Comparison of ENCODE assay signal across 10 cellular contexts in the genomic region with DNA sequence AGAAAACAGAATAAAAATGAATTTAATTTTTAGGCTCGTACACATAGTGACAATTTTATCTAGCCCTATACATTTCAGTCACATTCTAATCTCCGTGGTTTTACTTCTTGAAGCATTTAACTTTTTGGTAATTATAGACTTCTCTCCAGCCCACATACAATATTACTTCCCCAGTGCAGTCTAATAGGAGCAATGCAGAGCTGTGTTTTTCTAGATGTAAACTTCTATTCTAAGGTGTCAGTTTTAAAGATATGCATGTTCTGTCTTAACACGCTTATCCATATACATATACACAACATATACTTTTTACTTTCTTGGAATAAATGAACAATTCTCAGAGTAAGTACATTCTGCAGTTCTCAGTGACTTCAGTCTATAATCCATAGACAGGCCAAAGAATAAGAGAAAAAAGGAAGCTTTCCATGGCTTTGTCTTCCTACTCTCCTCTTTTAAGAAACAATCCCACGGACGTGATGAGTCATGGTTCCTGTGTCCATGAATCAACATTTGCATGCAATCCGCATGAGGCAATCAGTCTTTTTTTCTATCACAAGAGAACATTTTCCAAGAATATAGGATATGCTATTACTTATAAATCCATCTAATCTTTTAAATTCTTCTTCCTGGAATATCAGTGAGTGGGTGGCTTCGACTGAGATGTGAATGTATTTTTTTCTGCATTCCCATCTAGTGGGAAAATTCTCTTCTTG. TPM values are rescaled to one million over a fixed set of nuclear protein-coding genes. Genes with fewer than 3 reads are reported as not detected.
DNase-seq lines count a peak whose midpoint lies in the region; ATAC-seq and TF ChIP-seq lines count a peak whose summit lies in the region.
"Had no signal": no experiment of that assay in that cellular context is flagged by ENCODE, and none has a peak within 500 bp of the region (broad histone marks: within the 10 kb centered on the region; RNA-seq: fewer than 3 reads in every experiment).

No MANE protein-coding gene starts in this region.

- BruUV-seq in IMR-90 (replicated peaks; lab: Mats Ljungman, UMichigan) = no TSS peak
- BruUV-seq in mammary epithelial cell (replicated peaks; lab: Mats Ljungman, UMichigan) = no TSS peak

- no peak overlapping the region for H3K4me3 ChIP-seq in IMR-90 (ENCODE audit: insufficient read depth, low read depth, low read length)
- H3K4me3 ChIP-seq in mammary epithelial cell (replicated peaks in 1 of 3; ENCODE audit: insufficient read depth in 1 of 3, low read depth in 2 of 3, low read length in 3 of 3) = no peak overlapping the region
- H3K4me3 ChIP-seq in right lobe of liver = no peak overlapping the region
- H3K4me3 ChIP-seq: dorsolateral prefrontal cortex had no signal

- in situ Hi-C loops in IMR-90 (cut with MboI; ENCODE audit: low sequenced_read_pairs) = loop anchor here (10.0 kb wide), 2 partner anchors 1254 to 1604 kb away; no protein-coding TSS in a partner anchor
- in situ Hi-C loops in mammary epithelial cell (cut with MboI; ENCODE audit: low sequenced_read_pairs in 2 of 2) = no loop called here

- WGBS in IMR-90 (ENCODE audit: extremely low coverage in 2 of 2, insufficient read length in 1 of 2), 2 experiments = no CpG with 5 or more reads among the region's 7 CpGs
- WGBS in mammary epithelial cell (ENCODE audit: low coverage, missing lambda C conversion rate) = 50% methylated on average over 7 of the region's 7 CpGs
- 41% methylated on average over 7 of the region's 7 CpGs for WGBS in right lobe of liver (ENCODE audit: insufficient coverage, low coverage, low lambda C conversion rate, missing lambda C conversion rate)

- no peak overlapping the region for H2BK15ac ChIP-seq in IMR-90 (ENCODE audit: low read depth, low read length)

- H2BK20ac ChIP-seq in IMR-90 (ENCODE audit: low read depth, low read length) = peak overlapping the region; percentile 84

- H2BK5ac ChIP-seq in IMR-90 (ENCODE audit: low read depth, low read length, poor library complexity, severe bottlenecking) = peak overlapping the region; percentile 91

- no peak for TF ChIP-seq POLR2A in IMR-90 (IDR thresholded peaks at IDR 0.05; ENCODE audit: low read depth, low read length)
- TF ChIP-seq POLR2A in right lobe of liver (IDR thresholded peaks at IDR 0.05) = no peak

- TF ChIP-seq CTCF in AG09319 (IDR thresholded peaks at IDR 0.05; ENCODE audit: low read depth, low read length) = no peak
- no peak for TF ChIP-seq CTCF in IMR-90 (conservative IDR thresholded peaks at IDR 0.05; ENCODE audit: low read depth, low read length)
- TF ChIP-seq CTCF in mammary epithelial cell (conservative IDR thresholded peaks at IDR 0.05 in 1 of 2, IDR thresholded peaks at IDR 0.05 in 1 of 2; ENCODE audit: extremely low read depth in 1 of 2, insufficient read depth in 1 of 2, low read depth in 1 of 2, low read length in 2 of 2) = no peak
- TF ChIP-seq CTCF in right lobe of liver (IDR thresholded peaks at IDR 0.05) = no peak

- H3K18ac ChIP-seq in IMR-90 (ENCODE audit: low read depth, low read length) = peak overlapping the region; percentile 86

- no peak overlapping the region for H2AFZ ChIP-seq in IMR-90 (replicated peaks; ENCODE audit: low read length, poor library complexity)
- no peak overlapping the region for H2AFZ ChIP-seq in mammary epithelial cell (ENCODE audit: low read depth, low read length)

- POLR2A ChIA-PET in IMR-90 (lab: Charles Lee; ENCODE audit: unreplicated experiment) = no interaction called here

- peak overlapping the region; percentile 68 for H3K56ac ChIP-seq in IMR-90 (ENCODE audit: extremely low read depth, insufficient read depth, low read length)

- no peak for TF ChIP-seq RAD21 in IMR-90 (IDR thresholded peaks at IDR 0.05; ENCODE audit: low read length)

- H3K27ac ChIP-seq in IMR-90 (ENCODE audit: insufficient read depth, low read length) = peak overlapping the region; percentile 99; the same call in 1 of the 2 replicates
- no peak overlapping the region for H3K27ac ChIP-seq in mammary epithelial cell (ENCODE audit: insufficient read depth, low read depth, low read length)
- no peak overlapping the region for H3K27ac ChIP-seq in right lobe of liver

- H3K9ac ChIP-seq in IMR-90 (ENCODE audit: low read depth, low read length) (no peak overlapping the region), mammary epithelial cell (ENCODE audit: insufficient read depth, low read length) (no peak overlapping the region)

- H3K4me1 ChIP-seq in IMR-90 (ENCODE audit: control insufficient read depth, insufficient read depth, low read length) (peaks cover 9% of the 10 kb centered on the region), mammary epithelial cell (ENCODE audit: insufficient read depth, low read length) (peaks cover 12% of the 10 kb centered on the region), right lobe of liver (no peaks in the 10 kb centered on the region)

- peak overlapping the region; percentile 35; the same call in 1 of the 2 replicates for H4K91ac ChIP-seq in IMR-90 (ENCODE audit: insufficient read depth, low read depth, low read length)

- peak; percentile 71 for ATAC-seq in IMR-90 (ENCODE audit: low read depth)
- ATAC-seq in right lobe of liver = peak; percentile 32 to 83 (median 48)
- no peak for ATAC-seq in GM21447 (IDR thresholded peaks at IDR 0.05; ENCODE audit: unreplicated experiment)
- no peak for ATAC-seq in HG03135 (IDR thresholded peaks at IDR 0.05; ENCODE audit: unreplicated experiment)

- intact Hi-C loops in IMR-90 (cut with micrococcal nuclease) (loop anchor here (5.0 to 10.0 kb wide), 4 partner anchors 103 to 944 kb away; no protein-coding TSS in a partner anchor), mammary epithelial cell (cut with micrococcal nuclease) (loop anchor here (5.0 kb wide), 1 partner anchor 1623 kb away; no protein-coding TSS in a partner anchor), right lobe of liver (cut with DNase I) (no loop called here)

- no peaks in the 10 kb centered on the region for H3K9me3 ChIP-seq in IMR-90 (ENCODE audit: control insufficient read depth, insufficient read depth, low read length)
- no peaks in the 10 kb centered on the region for H3K9me3 ChIP-seq in mammary epithelial cell (replicated peaks; ENCODE audit: insufficient read depth, low read length)
- no peaks in the 10 kb centered on the region for H3K9me3 ChIP-seq in right lobe of liver

- H3K27me3 ChIP-seq in IMR-90 (ENCODE audit: control insufficient read depth, insufficient read depth, low read length) (no peaks in the 10 kb centered on the region), mammary epithelial cell (ENCODE audit: insufficient read depth, low read length) (no peaks in the 10 kb centered on the region), right lobe of liver (no peaks in the 10 kb centered on the region)
- H3K27me3 ChIP-seq: dorsolateral prefrontal cortex had no signal

- H2BK120ac ChIP-seq in IMR-90 (ENCODE audit: low read depth, low read length) = peak overlapping the region; percentile 95

- no peak overlapping the region for H2AK9ac ChIP-seq in IMR-90 (replicated peaks; ENCODE audit: low read depth, low read length, poor library complexity)

- peak overlapping the region in 1 of 2 experiments; percentile 60; a peak in 1 of 4 replicates for H4K8ac ChIP-seq in IMR-90 (ENCODE audit: low read depth in 2 of 2, low read length in 2 of 2)

- H4K5ac ChIP-seq in IMR-90 (ENCODE audit: low read depth, low read length) = peak overlapping the region; percentile 50

- H3K14ac ChIP-seq in IMR-90 (replicated peaks; ENCODE audit: low read depth, low read length) = peak overlapping the region; percentile 54; the same call in 1 of the 2 replicates

- peak overlapping the region; percentile 92; the same call in 1 of the 2 replicates for H3K4ac ChIP-seq in IMR-90 (ENCODE audit: low read depth, low read length)

- dilution Hi-C loops in IMR-90 (cut with HindIII; ENCODE audit: low sequenced_read_pairs, unreplicated experiment) = no loop called here
- dilution Hi-C loops in mammary epithelial cell (cut with HindIII; ENCODE audit: low sequenced_read_pairs) = no loop called here

- peak overlapping the region; percentile 77 for H3K4me2 ChIP-seq in IMR-90 (ENCODE audit: low read depth, low read length)
- H3K4me2 ChIP-seq in mammary epithelial cell (ENCODE audit: insufficient read depth, low read depth, low read length) = peak overlapping the region; percentile 13

- H4K20me1 ChIP-seq in IMR-90 (ENCODE audit: insufficient read depth, low read length) (no peaks in the 10 kb centered on the region), mammary epithelial cell (ENCODE audit: insufficient read depth, low read length) (no peaks in the 10 kb centered on the region)

- peak; percentile 73 for DNase-seq in AG09319 (ENCODE audit: extremely low read depth, low read depth)
- peak; percentile 97 for DNase-seq in IMR-90
- DNase-seq in mammary epithelial cell = peak; percentile 77
- no peak for DNase-seq in right lobe of liver
- no peak for DNase-seq in stimulated activated CD4-positive, alpha-beta T cell treated with anti-CD3 and anti-CD28 coated beads, Interleukin-2, amount 100 ng/mL, for 24 hours
- DNase-seq in 8988T = no peak
- DNase-seq: stimulated activated CD4-positive, alpha-beta T cell treated with anti-CD3 and anti-CD28 coated beads, Interleukin-2, amount 100 ng/mL, for 48 hours had no signal

- H3K23ac ChIP-seq in IMR-90 (ENCODE audit: low read depth, low read length) = peak overlapping the region; percentile 19; the same call in 1 of the 2 replicates

- no peaks in the 10 kb centered on the region for H3K36me3 ChIP-seq in IMR-90 (ENCODE audit: control insufficient read depth, insufficient read depth, low read length)
- no peaks in the 10 kb centered on the region for H3K36me3 ChIP-seq in mammary epithelial cell (ENCODE audit: insufficient read depth, low read length)
- H3K36me3 ChIP-seq in right lobe of liver = no peaks in the 10 kb centered on the region

- H3K79me1 ChIP-seq in IMR-90 (ENCODE audit: low read depth in 1 of 2, low read length in 2 of 2) = 0 out of 4 replicates have a peak, but pooled peaks cover 0 to 3% of the 10 kb centered on the region in 2 experiments

- no peaks in the 10 kb centered on the region for H3K79me2 ChIP-seq in mammary epithelial cell (ENCODE audit: insufficient read depth, low read length)

- CTCF ChIA-PET in IMR-90 (lab: Yijun Ruan, JAX) = no interaction called here
- CTCF ChIA-PET in mammary epithelial cell (lab: Charles Lee; ENCODE audit: low non-redundant PET) = interaction anchor here (0.6 kb wide), 1 partner anchor 33 kb away, joined by 4 read pairs; no protein-coding TSS in a partner anchor

- peaks cover 10% of the 10 kb centered on the region for H3K9me1 ChIP-seq in IMR-90 (ENCODE audit: insufficient read depth, low read length)

- H2AK5ac ChIP-seq in IMR-90 (ENCODE audit: low read depth, low read length) = no peak overlapping the region

TF ChIP-seq in IMR-90, 13 proteins besides CTCF, POLR2A, EP300 and RAD21 (continues in another document):
- no peak for TF ChIP-seq MXI1 (IDR thresholded peaks at IDR 0.05; ENCODE audit: borderline replicate concordance, low read depth, low read length)

RNA-seq across cellular contexts. Expression of a gene that starts 42.8 kb away (rescaled TPM):
- total RNA-seq in IMR-90 (2012; rRNA removed) (0.54 and 1.7 TPM in 2 replicates), mammary epithelial cell (under 1 TPM in 1 of 2 donors, not detected in 1; 0.67 TPM), right lobe of liver (1 to 10 TPM in 3 of 6 experiments, under 1 TPM in 3; 0.86 to 1.7 (median 1.2) TPM)
- polyA plus RNA-seq in IMR-90 (2012; rRNA removed) (0.67 and 1.4 TPM in 2 replicates), mammary epithelial cell (0.10 TPM)
- polyA plus RNA-seq in IMR-90 (2012; cell fraction: cytosol; rRNA removed) = 0.11 and 0.12 TPM in 2 replicates
- 0.27 and 2.2 TPM in 2 replicates for polyA plus RNA-seq in IMR-90 (2012; cell fraction: nucleus; rRNA removed; ENCODE audit: low replicate concordance)
- polyA minus RNA-seq in mammary epithelial cell = not detected

Comparison
In these comparisons a context has a peak if more than half of its experiments do, and no peak if none do; other contexts are left out.
1. DNase-seq: peak in AG09319 (single experiment), IMR-90 (single experiment) and mammary epithelial cell (single experiment); none in right lobe of liver (0 of 3), stimulated activated CD4-positive, alpha-beta T cell treated with anti-CD3 and anti-CD28 coated beads, Interleukin-2, amount 100 ng/mL, for 24 hours (0 of 2) and 8988T (single experiment).
2. ATAC-seq: peak in IMR-90 (single experiment) and right lobe of liver (4 of 4); none in GM21447 (single experiment) and HG03135 (single experiment).
3. intact Hi-C loops: an anchor here in IMR-90 (5.0 to 10.0 kb wide) and mammary epithelial cell (5.0 kb wide); none called in right lobe of liver.